Comparison of ENCODE assay signal across 21 cellular contexts in genomic region chr10:23820789-23821188, GRCh38.
A peak's percentile ranks its signal among the peaks of the same experiment; 100 is the strongest.
DNase-seq lines count a peak whose midpoint lies in the region; ATAC-seq, FAIRE-seq and TF ChIP-seq lines count a peak whose summit lies in the region.
"Had no signal": no experiment of that assay in that cellular context is flagged by ENCODE, and none has a peak within 500 bp of the region (broad histone marks: within the 10 kb centered on the region; RNA-seq: fewer than 3 reads in every experiment).

No MANE protein-coding gene starts in this region.

- H3K36me3 Mint-ChIP-seq in activated naive CD4-positive, alpha-beta T cell treated with anti-CD3 and anti-CD28 coated beads, Interleukin-2, amount 10 ng/mL, durations not matched to agents 7 days and 5 days: no peaks in the 10 kb centered on the region
- H3K36me3 Mint-ChIP-seq: CD4-positive, alpha-beta memory T cell had no signal

- H3K9me3 ChIP-seq in BLaER1 (no peaks in the 10 kb centered on the region), aorta (ENCODE audit: control insufficient read depth, low read length) (peaks cover 1% of the 10 kb centered on the region)
- H3K9me3 ChIP-seq: HAP-1 had no signal

- no peak for FAIRE-seq in RCC 7860 (lab: Jason Lieb, UNC)
- FAIRE-seq: A204.1, G401.6, GM12892, H54 had no signal

- no peak overlapping the region for H3K4me3 Mint-ChIP-seq in activated naive CD4-positive, alpha-beta T cell treated with anti-CD3 and anti-CD28 coated beads, Interleukin-2, amount 10 ng/mL, durations not matched to agents 7 days and 5 days
- H3K4me3 Mint-ChIP-seq: B cell; CD4-positive, alpha-beta memory T cell; HFFc6 had no signal

- DNase-seq in left kidney (ENCODE audit: low read depth, low spot score) (peak; percentile 35), RCC 7860 (ENCODE audit: low spot score) (no peak), aorta (no peak)
- no peak for DNase-seq in activated naive CD4-positive, alpha-beta T cell treated with anti-CD3 and anti-CD28 coated beads, Interleukin-2, amount 10 ng/mL, durations not matched to agents 7 days and 5 days
- DNase-seq: C1 segment of cervical spinal cord; Calu3; CD4-positive, alpha-beta memory T cell; COR-L47; DMS53; DMS79 treated with DMSO at 0.1 percent for 48 hours; GOT3; HFFc6 had no signal

- H3K27me3 ChIP-seq in BLaER1 (no peaks in the 10 kb centered on the region), aorta (ENCODE audit: control insufficient read depth in 1 of 2, insufficient read depth in 2 of 2, low read length in 1 of 2) (no peaks in the 10 kb centered on the region)

- 59 to 80% methylated on average over 3 of the region's 3 CpGs for WGBS in aorta, 2 donors

- peak overlapping the region; percentile 32; the same call in 1 of the 2 replicates for H3K4me2 ChIP-seq in BLaER1

- H4K20me1 ChIP-seq in BLaER1: no peaks in the 10 kb centered on the region

- H3K27ac ChIP-seq in BLaER1 (no peak overlapping the region), VCaP (peak overlapping the region; percentile 6), aorta (ENCODE audit: low read depth in 1 of 2, low read length in 2 of 2) (no peak overlapping the region)
- H3K27ac ChIP-seq: 22Rv1 had no signal

- ATAC-seq in aorta (ENCODE audit: low FRiP score): no peak

- no peak overlapping the region for H3K27ac Mint-ChIP-seq in activated naive CD4-positive, alpha-beta T cell treated with anti-CD3 and anti-CD28 coated beads, Interleukin-2, amount 10 ng/mL, durations not matched to agents 7 days and 5 days
- H3K27ac Mint-ChIP-seq: B cell; CD4-positive, alpha-beta memory T cell; HFFc6 had no signal

- H3K4me1 ChIP-seq in BLaER1 (peaks cover 22% of the 10 kb centered on the region), aorta (ENCODE audit: control insufficient read depth in 1 of 2, insufficient read depth in 2 of 2, low read length in 2 of 2) (no peaks in the 10 kb centered on the region)
- H3K4me1 ChIP-seq: HAP-1 had no signal

- TF ChIP-seq CTCF in VCaP (conservative IDR thresholded peaks at IDR 0.05): no peak

- intact Hi-C loops in aorta (cut with DNase I): no loop called here

- H3K9ac ChIP-seq in BLaER1: no peak overlapping the region

- H3K9me3 Mint-ChIP-seq in activated naive CD4-positive, alpha-beta T cell treated with anti-CD3 and anti-CD28 coated beads, Interleukin-2, amount 10 ng/mL, durations not matched to agents 7 days and 5 days: no peaks in the 10 kb centered on the region

- H3K27me3 Mint-ChIP-seq in activated naive CD4-positive, alpha-beta T cell treated with anti-CD3 and anti-CD28 coated beads, Interleukin-2, amount 10 ng/mL, durations not matched to agents 7 days and 5 days: no peaks in the 10 kb centered on the region
- H3K27me3 Mint-ChIP-seq: B cell; CD4-positive, alpha-beta memory T cell had no signal

- no peaks in the 10 kb centered on the region for H3K4me1 Mint-ChIP-seq in activated naive CD4-positive, alpha-beta T cell treated with anti-CD3 and anti-CD28 coated beads, Interleukin-2, amount 10 ng/mL, durations not matched to agents 7 days and 5 days
- H3K4me1 Mint-ChIP-seq: CD4-positive, alpha-beta memory T cell had no signal

- H3K4me3 ChIP-seq in BLaER1 (no peak overlapping the region), aorta (ENCODE audit: low read length in 2 of 2) (no peak overlapping the region)
- H3K4me3 ChIP-seq: HAP-1 had no signal

- H3K36me3 ChIP-seq in BLaER1 (no peaks in the 10 kb centered on the region), aorta (ENCODE audit: control insufficient read depth in 1 of 2, insufficient read depth in 2 of 2, low read length in 1 of 2) (no peaks in the 10 kb centered on the region)
- H3K36me3 ChIP-seq: HAP-1 had no signal

- CTCF ChIA-PET in activated naive CD4-positive, alpha-beta T cell treated with anti-CD3 and anti-CD28 coated beads, Interleukin-2, amount 10 ng/mL, durations not matched to agents 7 days and 5 days (lab: Charles Lee): no interaction called here
